Comparison of ENCODE assay signal across 8 cellular contexts in genomic region chr15:75759741-75760520, GRCh38. TPM values are rescaled to one million over a fixed set of nuclear protein-coding genes. Genes with fewer than 3 reads are reported as not detected.
DNase-seq lines count a peak whose midpoint lies in the region; ATAC-seq and TF ChIP-seq lines count a peak whose summit lies in the region.
"Not testable (repeated sequence)": the region's sequence is repeated elsewhere in the genome, so short reads cannot be mapped to it uniquely, and the experiment has no call there.

No MANE protein-coding gene starts in this region.

- H2AFZ ChIP-seq in KMS-11 (ENCODE audit: low read depth) = not testable (repeated sequence)

- H3K36me3 Mint-ChIP-seq in CD8-positive, alpha-beta memory T cell; WTC11; activated T-cell treated with anti-CD3 and anti-CD28 coated beads, Interleukin-2, amount 50 U/mL, for 72 hours (ENCODE audit: insufficient read depth in 2 of 2); brain; neural crest cell (ENCODE audit: low read depth): not testable (repeated sequence)

- H4K20me1 ChIP-seq in KMS-11 (ENCODE audit: insufficient read depth) = not testable (repeated sequence)

- not testable (repeated sequence) for H3K4me3 ChIP-seq in CD8-positive, alpha-beta memory T cell (ENCODE audit: low read length); KMS-11 (IDR thresholded peaks at IDR 0.05; ENCODE audit: insufficient read depth, low read depth, low read length); upper lobe of right lung
- peak overlapping the region; percentile 17 for H3K4me3 ChIP-seq in left ventricle myocardium inferior

- H3K27ac ChIP-seq in CD8-positive, alpha-beta memory T cell (ENCODE audit: low read depth, low read length); KMS-11: not testable (repeated sequence)
- peak overlapping the region; percentile 84 for H3K27ac ChIP-seq in left ventricle myocardium inferior (replicated peaks)
- peak overlapping the region; percentile 7 for H3K27ac ChIP-seq in upper lobe of right lung

- not testable (repeated sequence) for H3K9ac ChIP-seq in KMS-11

- H3K27ac Mint-ChIP-seq in CD8-positive, alpha-beta memory T cell = not testable (repeated sequence)
- H3K27ac Mint-ChIP-seq in WTC11 (peak overlapping the region; percentile 82), brain (peak overlapping the region in 4 of 5 experiments; percentile 48 to 99 (median 86)), neural crest cell (ENCODE audit: unreplicated experiment) (peak overlapping the region; percentile 85)
- peak overlapping the region; percentile 73 for H3K27ac Mint-ChIP-seq in activated T-cell treated with anti-CD3 and anti-CD28 coated beads, Interleukin-2, amount 50 U/mL, for 72 hours

- not testable (repeated sequence) for H3K36me3 ChIP-seq in CD8-positive, alpha-beta memory T cell (ENCODE audit: insufficient read depth, low read length); KMS-11 (ENCODE audit: insufficient read depth); left ventricle myocardium inferior; upper lobe of right lung

- not testable (repeated sequence) for H3K27me3 ChIP-seq in CD8-positive, alpha-beta memory T cell (ENCODE audit: insufficient read depth, low read length, poor library complexity, severe bottlenecking); KMS-11 (ENCODE audit: insufficient read depth, low read depth); left ventricle myocardium inferior (ENCODE audit: low read depth); upper lobe of right lung

- CTCF ChIA-PET in CD8-positive, alpha-beta memory T cell (lab: Charles Lee) = not testable (repeated sequence)
- CTCF ChIA-PET in WTC11 (lab: Charles Lee) = interaction anchor here (0.9 kb wide), 2 partner anchors 42 to 74 kb away, joined by 3 to 4 read pairs; no protein-coding TSS in a partner anchor

- H3K4me1 Mint-ChIP-seq in CD8-positive, alpha-beta memory T cell = peaks cover 6 to 16% (median 15%) of the 10 kb centered on the region in 3 donors
- H3K4me1 Mint-ChIP-seq in WTC11 (peaks cover 25% of the 10 kb centered on the region), brain (peaks cover 24% of the 10 kb centered on the region), neural crest cell (peaks cover 31% of the 10 kb centered on the region)
- peaks cover 15% of the 10 kb centered on the region for H3K4me1 Mint-ChIP-seq in activated T-cell treated with anti-CD3 and anti-CD28 coated beads, Interleukin-2, amount 50 U/mL, for 72 hours (ENCODE audit: low read depth)

- H3K4me2 ChIP-seq in KMS-11 = peak overlapping the region; percentile 87; the same call in 1 of the 2 replicates

- peak overlapping the region in 4 of 7 donors; percentile 67 to 83 (median 76) for H3K4me3 Mint-ChIP-seq in CD8-positive, alpha-beta memory T cell
- peak overlapping the region; percentile 78 for H3K4me3 Mint-ChIP-seq in WTC11
- peak overlapping the region; percentile 95 to 98 for H3K4me3 Mint-ChIP-seq in activated T-cell treated with anti-CD3 and anti-CD28 coated beads, Interleukin-2, amount 50 U/mL, for 72 hours
- peak overlapping the region; percentile 89 to 93 (median 92) for H3K4me3 Mint-ChIP-seq in brain
- peak overlapping the region; percentile 60 for H3K4me3 Mint-ChIP-seq in neural crest cell

- TF ChIP-seq CTCF in KMS-11 (conservative IDR thresholded peaks at IDR 0.05; ENCODE audit: low read depth, low read length); WTC11 (IDR thresholded peaks at IDR 0.05); brain (conservative IDR thresholded peaks at IDR 0.05); left ventricle myocardium inferior (IDR thresholded peaks at IDR 0.05; ENCODE audit: borderline replicate concordance); neural crest cell (conservative IDR thresholded peaks at IDR 0.05); upper lobe of right lung (IDR thresholded peaks at IDR 0.05): not testable (repeated sequence)

- not testable (repeated sequence) for H3K27me3 Mint-ChIP-seq in CD8-positive, alpha-beta memory T cell; WTC11 (ENCODE audit: low read depth); activated T-cell treated with anti-CD3 and anti-CD28 coated beads, Interleukin-2, amount 50 U/mL, for 72 hours (ENCODE audit: low read depth); brain; neural crest cell (ENCODE audit: low read depth)

- DNase-seq in CD8-positive, alpha-beta memory T cell; WTC11 (ENCODE audit: low spot score); activated T-cell treated with anti-CD3 and anti-CD28 coated beads, Interleukin-2, amount 50 U/mL, for 72 hours; left ventricle myocardium inferior; neural crest cell (ENCODE audit: low read depth, low spot score); upper lobe of right lung: not testable (repeated sequence)

- H3K79me2 ChIP-seq in KMS-11 (ENCODE audit: insufficient read depth, low read depth) = not testable (repeated sequence)

- not testable (repeated sequence) for H3K9me3 ChIP-seq in CD8-positive, alpha-beta memory T cell (ENCODE audit: low read length); left ventricle myocardium inferior (replicated peaks); upper lobe of right lung

- H3K4me1 ChIP-seq in CD8-positive, alpha-beta memory T cell (ENCODE audit: insufficient read depth, low read length); upper lobe of right lung: not testable (repeated sequence)
- peaks cover 18% of the 10 kb centered on the region for H3K4me1 ChIP-seq in KMS-11 (ENCODE audit: low read depth, poor library complexity, severe bottlenecking)
- H3K4me1 ChIP-seq in left ventricle myocardium inferior = peaks cover 23% of the 10 kb centered on the region

- not testable (repeated sequence) for H3K9me3 Mint-ChIP-seq in CD8-positive, alpha-beta memory T cell; WTC11; activated T-cell treated with anti-CD3 and anti-CD28 coated beads, Interleukin-2, amount 50 U/mL, for 72 hours; brain; neural crest cell

- ATAC-seq in WTC11; activated T-cell treated with anti-CD3 and anti-CD28 coated beads, Interleukin-2, amount 50 U/mL, for 72 hours (replicated peaks in 1 of 2); upper lobe of right lung: not testable (repeated sequence)

- POLR2A ChIA-PET in CD8-positive, alpha-beta memory T cell (lab: Charles Lee); WTC11 (lab: Charles Lee): not testable (repeated sequence)

- intact Hi-C loops in left ventricle myocardium inferior (cut with micrococcal nuclease); upper lobe of right lung (cut with DNase I): not testable (repeated sequence)

RNA-seq across cellular contexts. Expression of gene CSPG4, which starts 47.3 kb away (rescaled TPM):
- not detected for total RNA-seq in CD8-positive, alpha-beta memory T cell
- polyA plus RNA-seq in CD8-positive, alpha-beta memory T cell = not detected
- total RNA-seq in WTC11 (2021) (2.9 to 3.6 TPM (median 3.6 TPM) in 3 replicates), left ventricle myocardium inferior (9.1 TPM), neural crest cell (5.3 and 5.4 TPM in 2 replicates), upper lobe of right lung (12.6 TPM)
- total RNA-seq in activated T-cell treated with anti-CD3 and anti-CD28 coated beads, Interleukin-2, amount 50 U/mL, for 72 hours = not detected
- polyA plus RNA-seq in brain (ENCODE audit: insufficient read depth, low read depth, low replicate concordance) = 11.3 TPM
